6 cellular contexts compared by ENCODE assay signal in the genomic region with DNA sequence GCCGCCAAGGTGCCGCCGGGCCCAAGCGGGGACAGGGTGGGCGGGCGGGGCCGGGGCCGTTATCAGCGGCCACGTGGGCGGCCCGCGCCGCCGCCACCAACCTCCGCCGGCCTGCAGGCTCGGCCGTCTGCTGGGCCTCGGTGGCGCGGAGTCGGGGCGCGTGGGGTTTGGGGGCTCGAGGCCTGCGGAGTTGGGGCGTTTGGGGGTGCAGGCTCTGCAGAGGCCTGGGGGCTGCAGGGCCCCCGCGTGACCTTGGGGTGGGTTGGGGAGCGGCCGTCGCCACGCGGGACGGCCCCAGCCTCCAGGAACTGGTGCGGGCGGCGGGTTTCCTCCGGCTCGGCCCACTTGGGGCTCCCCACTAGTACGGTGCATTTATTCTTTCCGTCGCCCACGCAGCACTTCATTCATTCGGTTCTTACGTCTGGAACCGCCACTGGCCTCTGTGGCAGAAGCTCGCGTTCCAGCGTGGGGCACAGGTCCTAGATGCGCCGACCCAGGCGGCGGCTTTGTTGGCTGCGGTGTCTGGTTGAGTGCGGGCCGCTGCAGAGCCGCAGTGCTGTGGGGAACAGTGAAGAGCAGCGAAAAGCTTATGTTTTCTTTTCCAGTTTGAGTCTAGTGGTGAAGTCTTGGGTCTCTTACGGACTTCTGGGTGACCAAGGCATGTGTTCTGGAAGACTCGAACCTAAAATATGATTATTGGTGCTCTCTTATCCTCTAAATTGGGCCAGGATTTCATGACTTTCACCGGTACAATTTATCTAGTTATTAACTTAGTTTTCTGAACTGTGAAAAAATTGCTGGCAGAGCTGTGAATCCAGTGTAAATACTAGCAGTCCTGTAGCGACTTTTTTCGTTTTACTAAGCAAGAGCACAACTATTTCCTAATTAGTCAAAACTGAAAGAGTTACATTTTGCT. TPM values are rescaled to one million over a fixed set of nuclear protein-coding genes. Genes with fewer than 3 reads are reported as not detected.
DNase-seq lines count a peak whose midpoint lies in the region; ATAC-seq and TF ChIP-seq lines count a peak whose summit lies in the region.

No MANE protein-coding gene starts in this region.

- TF ChIP-seq CTCF in HEK293 (tag by site-specific recombination; IDR thresholded peaks at IDR 0.05) (no peak), WTC11 (IDR thresholded peaks at IDR 0.05) (no peak), esophagus squamous epithelium (IDR thresholded peaks at IDR 0.05) (no peak)

- TF ChIP-seq POLR2A in esophagus squamous epithelium (IDR thresholded peaks at IDR 0.05), result no peak

- peaks cover 13% of the 10 kb centered on the region for H3K4me1 Mint-ChIP-seq in WTC11

- H3K27ac Mint-ChIP-seq in WTC11, result peak overlapping the region; percentile 90

- peaks cover 70% of the 10 kb centered on the region for H4K20me1 ChIP-seq in BLaER1

- H3K4me2 ChIP-seq in BLaER1, result peak overlapping the region; percentile 89

- peak overlapping the region; percentile 98 for H3K4me3 ChIP-seq in BLaER1
- H3K4me3 ChIP-seq in HEK293 (ENCODE audit: low read depth, low read length), result peak overlapping the region; percentile 93
- peak overlapping the region; percentile 77 to 90 (median 85) for H3K4me3 ChIP-seq in esophagus squamous epithelium

- H3K9ac ChIP-seq in BLaER1, result peak overlapping the region; percentile 99

- WGBS in esophagus squamous epithelium, 2 donors, result 1 to 3% methylated on average over 16 to 19 of the region's 65 CpGs

- H3K36me3 ChIP-seq in BLaER1 (peaks cover 76% of the 10 kb centered on the region), HEK293 (ENCODE audit: control insufficient read depth in 2 of 2, insufficient read depth in 1 of 2, low read length in 2 of 2) (peaks cover 26 to 82% of the 10 kb centered on the region in 2 experiments), esophagus squamous epithelium (peaks cover 13 to 68% (median 14%) of the 10 kb centered on the region in 3 donors)

- peaks cover 46% of the 10 kb centered on the region for H3K36me3 Mint-ChIP-seq in WTC11

- H3K4me1 ChIP-seq in BLaER1 (peaks cover 53% of the 10 kb centered on the region), HEK293 (ENCODE audit: control insufficient read depth, insufficient read depth, low read length) (no peaks in the 10 kb centered on the region), esophagus squamous epithelium (peaks cover 30 to 77% (median 30%) of the 10 kb centered on the region in 3 donors)

- CTCF ChIA-PET in HEK293 (lab: Yijun Ruan, JAX), result interaction anchor here (0.6 to 2.1 kb wide), 7 partner anchors 9 to 990 kb away, joined by 3 to 7 read pairs (median 3); no protein-coding TSS in a partner anchor
- CTCF ChIA-PET in WTC11 (lab: Charles Lee), result interaction anchor here (0.6 to 1.5 kb wide), 7 partner anchors 33 to 300 kb away, joined by 3 to 5 read pairs (median 3); no protein-coding TSS in a partner anchor

- no peak for ATAC-seq in WTC11

- POLR2A ChIA-PET in HEK293 (lab: Yijun Ruan, JAX), result interaction anchor here (0.6 to 6.1 kb wide), 16 partner anchors 8 to 388 kb away, joined by 3 to 62 read pairs (median 4); partner anchors contain the start of genes DGCR8 and ZDHHC8
- POLR2A ChIA-PET in WTC11 (lab: Charles Lee), result interaction anchor here (0.6 to 1.7 kb wide), 7 partner anchors 8 to 159 kb away, joined by 3 to 5 read pairs (median 3); no protein-coding TSS in a partner anchor

- peak overlapping the region; percentile 98 for H3K27ac ChIP-seq in BLaER1
- peak overlapping the region; percentile 88 for H3K27ac ChIP-seq in HEK293 (ENCODE audit: extremely low read depth, low read depth, low read length)
- peak overlapping the region; percentile 71 to 93 (median 90) for H3K27ac ChIP-seq in esophagus squamous epithelium

- H3K9me3 ChIP-seq in BLaER1 (no peaks in the 10 kb centered on the region), HEK293 (ENCODE audit: control insufficient read depth, insufficient read depth, low read depth, low read length) (no peaks in the 10 kb centered on the region), esophagus squamous epithelium (no peaks in the 10 kb centered on the region)

- DNase-seq in WTC11 (ENCODE audit: low spot score) (no peak), esophagus squamous epithelium (lab: John Stamatoyannopoulos, UW) (no peak), NCI-H1436 (lab: John Stamatoyannopoulos, UW) (no peak)
- DNase-seq in stimulated activated CD4-positive, alpha-beta T cell treated with anti-CD3 and anti-CD28 coated beads, Interleukin-15, amount 100 ng/mL, for 48 hours (ENCODE audit: low read depth in 2 of 2), result peak; percentile 78 to 79

- H3K9me3 Mint-ChIP-seq in WTC11, result no peaks in the 10 kb centered on the region

- H3K27me3 Mint-ChIP-seq in WTC11 (ENCODE audit: low read depth), result no peaks in the 10 kb centered on the region

- no peaks in the 10 kb centered on the region for H3K27me3 ChIP-seq in BLaER1
- no peaks in the 10 kb centered on the region for H3K27me3 ChIP-seq in esophagus squamous epithelium

- intact Hi-C loops in esophagus squamous epithelium (cut with DNase I), result loop anchor here (10.0 kb wide), 2 partner anchors 93 to 143 kb away; partner anchors contain the start of gene TANGO2

- peak overlapping the region; percentile 88 for H3K4me3 Mint-ChIP-seq in WTC11

TF ChIP-seq in HEK293, 187 proteins besides CTCF, POLR2A, EP300 and RAD21 (continues in another document):
- TF ChIP-seq KLF16 (tag by site-specific recombination; IDR thresholded peaks at IDR 0.05) (0 out of 2 replicates have a peak, but pooled peaks have one; percentile 15), EGR2 (tag by site-specific recombination; IDR thresholded peaks at IDR 0.05; ENCODE audit: low read depth) (peak; percentile 60), GLIS2 (tag by site-specific recombination; IDR thresholded peaks at IDR 0.05) (no peak), ZBTB10 (tag by site-specific recombination; IDR thresholded peaks at IDR 0.05) (peak; percentile 70)

TF ChIP-seq in WTC11, 78 proteins besides CTCF, POLR2A, EP300 and RAD21:
- 0 out of 2 replicates have a peak, but pooled peaks have one; percentile 2 for TF ChIP-seq ZNF232 (CRISPR knock-in tag; IDR thresholded peaks at IDR 0.05)
- TF ChIP-seq JUN (CRISPR knock-in tag; IDR thresholded peaks at IDR 0.05), result 0 out of 2 replicates have a peak, but pooled peaks have one; percentile 49
- TF ChIP-seq, protein P1, sequence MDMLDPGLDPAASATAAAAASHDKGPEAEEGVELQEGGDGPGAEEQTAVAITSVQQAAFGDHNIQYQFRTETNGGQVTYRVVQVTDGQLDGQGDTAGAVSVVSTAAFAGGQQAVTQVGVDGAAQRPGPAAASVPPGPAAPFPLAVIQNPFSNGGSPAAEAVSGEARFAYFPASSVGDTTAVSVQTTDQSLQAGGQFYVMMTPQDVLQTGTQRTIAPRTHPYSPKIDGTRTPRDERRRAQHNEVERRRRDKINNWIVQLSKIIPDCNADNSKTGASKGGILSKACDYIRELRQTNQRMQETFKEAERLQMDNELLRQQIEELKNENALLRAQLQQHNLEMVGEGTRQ (CRISPR knock-in tag; IDR thresholded peaks at IDR 0.05), result no peak

RNA-seq across cellular contexts. Expression of gene TRMT2A, which starts 0.9 kb away (rescaled TPM):
- total RNA-seq in WTC11 (2021) (52.0 to 68.6 TPM (median 53.7 TPM) in 3 replicates), esophagus squamous epithelium (10 to 100 TPM; 30.9 to 58.6 (median 41.3) TPM)

RNA-seq across cellular contexts. Expression of gene RANBP1, which starts 2.0 kb away (rescaled TPM):
- total RNA-seq in WTC11 (2021) (379 to 443 TPM (median 400 TPM) in 3 replicates), esophagus squamous epithelium (100 to 1,000 TPM; 178 to 358 (median 212) TPM)

RNA-seq across cellular contexts. Expression of gene ZDHHC8, which starts 13.7 kb away (rescaled TPM):
- total RNA-seq in WTC11 (2021), result 72.3 to 79.7 TPM (median 77.6 TPM) in 3 replicates
- 10 to 100 TPM; 14.7 to 22.9 (median 18.6) TPM for total RNA-seq in esophagus squamous epithelium

RNA-seq across cellular contexts. Expression of gene CCDC188, which starts 32.9 kb away (rescaled TPM):
- total RNA-seq in WTC11 (2021) (not detected in 3 replicates), esophagus squamous epithelium (1 to 10 TPM in 1 of 4 donors, not detected in 3; 2.1 TPM)

RNA-seq across cellular contexts. Expression of gene DGCR8, which starts 37.9 kb away (rescaled TPM):
- 39.5 to 55.0 TPM (median 41.2 TPM) in 3 replicates for total RNA-seq in WTC11 (2021)
- 10 to 100 TPM; 13.7 to 33.8 (median 18.7) TPM for total RNA-seq in esophagus squamous epithelium

Comparison
In these comparisons a context has a peak if more than half of its experiments do, and no peak if none do; other contexts are left out.
1. DNase-seq: peak in stimulated activated CD4-positive, alpha-beta T cell treated with anti-CD3 and anti-CD28 coated beads, Interleukin-15, amount 100 ng/mL, for 48 hours (2 of 2); none in WTC11 (single experiment), esophagus squamous epithelium (single experiment) and NCI-H1436 (single experiment).
2. Peak in every context shown above with its lines, with median percentiles within 50 percentile points of each other: H3K27ac ChIP-seq and H3K4me3 ChIP-seq.